In genomic region chr2:20916604-20917286, GRCh38 we compare ENCODE assay signal across 8 cellular contexts.
A peak's percentile ranks its signal among the peaks of the same experiment; 100 is the strongest.
DNase-seq lines count a peak whose midpoint lies in the region; ATAC-seq and TF ChIP-seq lines count a peak whose summit lies in the region.

No MANE protein-coding gene starts in this region.

- H3K9ac ChIP-seq in fibroblast of lung (ENCODE audit: insufficient read depth, low read length), result no peak overlapping the region

- no peaks in the 10 kb centered on the region for H3K9me3 ChIP-seq in PC-9 (ENCODE audit: insufficient read depth, low read depth)
- no peaks in the 10 kb centered on the region for H3K9me3 ChIP-seq in fibroblast of lung (ENCODE audit: control insufficient read depth, insufficient read depth, low read depth, low read length)
- H3K9me3 ChIP-seq in osteoblast (ENCODE audit: low read depth, low read length), result no peaks in the 10 kb centered on the region

- intact Hi-C loops in PC-9 (cut with micrococcal nuclease; ENCODE audit: unreplicated experiment), result no loop called here

- peaks cover 77% of the 10 kb centered on the region for H3K27me3 ChIP-seq in PC-9 (ENCODE audit: insufficient read depth, low read depth)
- no peaks in the 10 kb centered on the region for H3K27me3 ChIP-seq in fibroblast of lung (ENCODE audit: control insufficient read depth, insufficient read depth, low read length)
- no peaks in the 10 kb centered on the region for H3K27me3 ChIP-seq in osteoblast (ENCODE audit: insufficient read depth, low read length)

- in situ Hi-C loops in G401 (cut with HindIII; ENCODE audit: low sequenced_read_pairs), result no loop called here

- H3K79me2 ChIP-seq in PC-9 (ENCODE audit: low read depth) (no peaks in the 10 kb centered on the region), fibroblast of lung (ENCODE audit: control insufficient read depth, insufficient read depth, low read length) (no peaks in the 10 kb centered on the region), osteoblast (ENCODE audit: insufficient read depth, low read length) (no peaks in the 10 kb centered on the region)

- H4K20me1 ChIP-seq in PC-9 (ENCODE audit: insufficient read depth), result no peaks in the 10 kb centered on the region
- H4K20me1 ChIP-seq in fibroblast of lung (ENCODE audit: control insufficient read depth, extremely low read depth, insufficient read depth, low read length), result no peaks in the 10 kb centered on the region
- no peaks in the 10 kb centered on the region for H4K20me1 ChIP-seq in osteoblast (ENCODE audit: insufficient read depth, low read length)

- DNase-seq in G401 (ENCODE audit: low spot score) (peak; percentile 99), PC-9 (no peak), fibroblast of lung (ENCODE audit: low read depth in 2 of 2) (peak; percentile 15 to 25), osteoblast (ENCODE audit: insufficient read length, low spot score, missing footprints) (no peak), T-helper 2 cell (no peak)
- DNase-seq in stimulated activated CD4-positive, alpha-beta T cell treated with anti-CD3 and anti-CD28 coated beads, Interleukin-4, amount 100 ng/mL, for 1 hour, result no peak

- ATAC-seq in HG02884 (IDR thresholded peaks at IDR 0.05; ENCODE audit: unreplicated experiment) (no peak), GM18505 (IDR thresholded peaks at IDR 0.05; ENCODE audit: unreplicated experiment) (no peak)

- no TSS peak for BruUV-seq in PC-9 (replicated peaks; lab: Mats Ljungman, UMichigan)

- no peaks in the 10 kb centered on the region for H3F3A ChIP-seq in PC-9 (ENCODE audit: insufficient read depth, low read depth)

- no peak overlapping the region for H2AFZ ChIP-seq in PC-9
- H2AFZ ChIP-seq in fibroblast of lung (ENCODE audit: low read length), result no peak overlapping the region
- peak overlapping the region; percentile 85 for H2AFZ ChIP-seq in osteoblast (ENCODE audit: low read length)

- no peaks in the 10 kb centered on the region for H3K9me2 ChIP-seq in PC-9 (ENCODE audit: insufficient read depth)

- no peak for TF ChIP-seq POLR2A in GM18505 (IDR thresholded peaks at IDR 0.05; ENCODE audit: borderline replicate concordance, extremely low read depth, insufficient read depth, insufficient read length)

- H3K4me2 ChIP-seq in PC-9, result no peak overlapping the region
- no peak overlapping the region for H3K4me2 ChIP-seq in fibroblast of lung (ENCODE audit: extremely low read depth, insufficient read depth, low read length)
- H3K4me2 ChIP-seq in osteoblast (ENCODE audit: insufficient read depth, low read length), result peak overlapping the region; percentile 55

- H3K4me3 ChIP-seq in PC-9 (no peak overlapping the region), fibroblast of lung (replicated peaks in 1 of 4; ENCODE audit: control extremely low read depth in 1 of 4, insufficient read depth in 1 of 4, low read depth in 3 of 4, low read length in 4 of 4) (no peak overlapping the region), osteoblast (ENCODE audit: insufficient read depth, low read length) (peak overlapping the region; percentile 20)

- CTCF ChIA-PET in PC-9 (lab: Charles Lee), result no interaction called here

- no peaks in the 10 kb centered on the region for H3K4me1 ChIP-seq in PC-9 (replicated peaks; ENCODE audit: insufficient read depth)
- H3K4me1 ChIP-seq in fibroblast of lung (ENCODE audit: control insufficient read depth, extremely low read depth, insufficient read depth, low read length), result peaks cover 7% of the 10 kb centered on the region
- H3K4me1 ChIP-seq in osteoblast (ENCODE audit: insufficient read depth, low read length), result peaks cover 22% of the 10 kb centered on the region

- peak; percentile 25; the same call in 1 of the 2 replicates for TF ChIP-seq CTCF in PC-9 (conservative IDR thresholded peaks at IDR 0.05)
- peak; percentile 8 to 29 for TF ChIP-seq CTCF in fibroblast of lung (conservative IDR thresholded peaks at IDR 0.05 in 1 of 2, IDR thresholded peaks at IDR 0.05 in 1 of 2; ENCODE audit: low read depth in 1 of 2, low read length in 2 of 2)
- peak; percentile 44 for TF ChIP-seq CTCF in osteoblast (IDR thresholded peaks at IDR 0.05; ENCODE audit: extremely low read depth, low read depth, low read length)

- H3K27ac ChIP-seq in PC-9 (no peak overlapping the region), fibroblast of lung (ENCODE audit: insufficient read depth, low read length) (peak overlapping the region; percentile 47), osteoblast (ENCODE audit: low read depth, low read length) (peak overlapping the region; percentile 69)

- H3K36me3 ChIP-seq in PC-9 (ENCODE audit: low read depth) (no peaks in the 10 kb centered on the region), fibroblast of lung (ENCODE audit: control insufficient read depth, insufficient read depth, low read length) (no peaks in the 10 kb centered on the region), osteoblast (ENCODE audit: insufficient read depth, low read length) (no peaks in the 10 kb centered on the region)

- POLR2A ChIA-PET in PC-9 (lab: Charles Lee; ENCODE audit: unreplicated experiment), result no interaction called here

Comparison
In these comparisons a context has a peak if more than half of its experiments do, and no peak if none do; other contexts are left out.
1. DNase-seq: peak in G401 (single experiment) and fibroblast of lung (2 of 2); none in PC-9 (0 of 2), osteoblast (single experiment), stimulated activated CD4-positive, alpha-beta T cell treated with anti-CD3 and anti-CD28 coated beads, Interleukin-4, amount 100 ng/mL, for 1 hour (single experiment) and T-helper 2 cell (0 of 5).
2. Peak in every context shown above with its lines, with median percentiles within 50 percentile points of each other: CTCF ChIP-seq.